Comparison of ENCODE assay signal across 9 cellular contexts in the genomic region with DNA sequence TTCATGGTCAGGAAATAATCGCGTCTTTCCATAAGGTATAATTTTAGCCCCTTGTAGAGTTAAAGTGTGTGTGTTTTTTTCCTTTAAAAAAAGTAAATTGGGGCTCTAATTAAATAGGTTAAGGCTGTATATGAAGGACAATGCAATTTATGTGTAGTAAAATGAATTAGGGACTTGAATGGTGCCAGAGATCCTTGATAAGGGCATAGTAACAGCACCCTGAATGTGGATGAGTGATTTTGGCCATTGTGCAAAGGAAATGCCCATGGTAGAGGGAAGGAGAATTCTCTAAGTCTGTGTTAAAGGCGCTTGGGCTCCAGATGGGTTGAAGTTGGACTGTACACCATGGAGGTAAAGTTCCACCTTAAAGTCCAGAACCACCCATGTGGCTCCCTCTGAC.
"Had no signal": no experiment of that assay in that cellular context is flagged by ENCODE, and none has a peak within 500 bp of the region (broad histone marks: within the 10 kb centered on the region; RNA-seq: fewer than 3 reads in every experiment).

No MANE protein-coding gene starts in this region.

- H3K4me1 ChIP-seq: HAP-1 had no signal

- H3K9me3 Mint-ChIP-seq: GM23338, H9 had no signal

- H3K9me3 ChIP-seq: HAP-1 had no signal

- H3K4me2 ChIP-seq: GM23338 had no signal

- H3K27ac Mint-ChIP-seq: GM23338, H9, HFFc6 had no signal

- H3K9ac ChIP-seq: GM23248 had no signal

- H3K4me3 ChIP-seq: GM23248, GM23338, HAP-1 had no signal

- ATAC-seq: GM23338, HCT116 had no signal

- H2AFZ ChIP-seq: GM23248, GM23338 had no signal

- DNase-seq: GM23248, GOT3, H7, H9, HCEC 1CT, HFFc6 had no signal

- H3K27ac ChIP-seq: GM23248 had no signal

- H3K36me3 ChIP-seq: HAP-1 had no signal

- H3K4me3 Mint-ChIP-seq: GM23338, H9, HFFc6 had no signal
